In genomic region chr4:160492181-160492580, GRCh38 we compare ENCODE assay signal across 28 cellular contexts.
"Had no signal": no experiment of that assay in that cellular context is flagged by ENCODE, and none has a peak within 500 bp of the region (broad histone marks: within the 10 kb centered on the region; RNA-seq: fewer than 3 reads in every experiment).

No MANE protein-coding gene starts in this region.

- H3K4me1 Mint-ChIP-seq: stimulated activated effector memory CD8-positive, alpha-beta T cell treated with anti-CD3 and anti-CD28 coated beads, Interleukin-12 subunit alpha, Interleukin-12 subunit beta, amount 100 ng/mL, for 72 hours; stimulated activated memory B cell treated with anti-CD40 and anti-IgM and Interleukin-4, amounts not matched to agents 10 μg/mL and 1 μg/mL and 100 μg/mL, for 72 hours; stimulated activated naive B cell treated with anti-CD40 and anti-IgM and Interleukin-4, amounts not matched to agents 10 μg/mL and 1 μg/mL and 100 μg/mL, for 72 hours; stimulated activated naive CD8-positive, alpha-beta T cell treated with anti-CD3 and anti-CD28 coated beads, Interleukin-15, amount 100 ng/mL, for 72 hours had no signal

- H3K27me3 Mint-ChIP-seq: stimulated activated memory B cell treated with anti-CD40 and anti-IgM and Interleukin-4, amounts not matched to agents 10 μg/mL and 1 μg/mL and 100 μg/mL, for 72 hours; stimulated activated naive B cell treated with anti-CD40 and anti-IgM and Interleukin-4, amounts not matched to agents 10 μg/mL and 1 μg/mL and 100 μg/mL, for 72 hours; stimulated activated naive CD8-positive, alpha-beta T cell treated with anti-CD3 and anti-CD28 coated beads, Interleukin-15, amount 100 ng/mL, for 72 hours; stimulated activated naive CD8-positive, alpha-beta T cell treated with anti-CD3 and anti-CD28 coated beads, Interleukin-15, Interleukin-2, amounts not matched to agents 100 ng/mL and 50 ng/mL, for 24 hours; type B pancreatic cell had no signal

- H3K9me3 ChIP-seq: testis, thoracic aorta, thyroid gland, tibial artery, tibial nerve, transverse colon, upper lobe of right lung, uterus, vagina had no signal

- H3K27me3 ChIP-seq: stomach, suprapubic skin, testis, thyroid gland, tibial artery, tibial nerve, transverse colon, upper lobe of left lung, upper lobe of right lung, uterus, vagina had no signal

- H3K4me1 ChIP-seq: stomach, suprapubic skin, testis, thyroid gland, tibial artery, tibial nerve, transverse colon, upper lobe of left lung, upper lobe of right lung, uterus, vagina had no signal

- H3K36me3 Mint-ChIP-seq: stimulated activated effector memory CD8-positive, alpha-beta T cell treated with anti-CD3 and anti-CD28 coated beads, Interleukin-12 subunit alpha, Interleukin-12 subunit beta, amount 100 ng/mL, for 72 hours; stimulated activated memory B cell treated with anti-CD40 and anti-IgM and Interleukin-4, amounts not matched to agents 10 μg/mL and 1 μg/mL and 100 μg/mL, for 72 hours; stimulated activated naive B cell treated with anti-CD40 and anti-IgM and Interleukin-4, amounts not matched to agents 10 μg/mL and 1 μg/mL and 100 μg/mL, for 72 hours; type B pancreatic cell had no signal

- H3K4me3 Mint-ChIP-seq: stimulated activated effector memory CD8-positive, alpha-beta T cell treated with anti-CD3 and anti-CD28 coated beads, Interleukin-12 subunit alpha, Interleukin-12 subunit beta, amount 100 ng/mL, for 72 hours; stimulated activated memory B cell treated with anti-CD40 and anti-IgM and Interleukin-4, amounts not matched to agents 10 μg/mL and 1 μg/mL and 100 μg/mL, for 72 hours; stimulated activated naive B cell treated with anti-CD40 and anti-IgM and Interleukin-4, amounts not matched to agents 10 μg/mL and 1 μg/mL and 100 μg/mL, for 72 hours; stimulated activated naive CD8-positive, alpha-beta T cell treated with anti-CD3 and anti-CD28 coated beads, Interleukin-15, amount 100 ng/mL, for 72 hours; stimulated activated naive CD8-positive, alpha-beta T cell treated with anti-CD3 and anti-CD28 coated beads, Interleukin-15, Interleukin-2, amounts not matched to agents 100 ng/mL and 50 ng/mL, for 24 hours; type B pancreatic cell had no signal

- DNase-seq: stimulated activated CD4-positive, alpha-beta T cell treated with anti-CD3 and anti-CD28 coated beads, Interleukin-2, amount 100 ng/mL, for 48 hours; stimulated activated CD4-positive, alpha-beta T cell treated with anti-CD3 and anti-CD28 coated beads, Interleukin-4, amount 100 ng/mL, for 1 hour; stimulated activated CD4-positive, alpha-beta T cell treated with anti-CD3 and anti-CD28 coated beads, Interleukin-4, amount 100 ng/mL, for 24 hours; stimulated activated CD4-positive, alpha-beta T cell treated with anti-CD3 and anti-CD28 coated beads, Interleukin-4, amount 100 ng/mL, for 4 hours; stimulated activated CD8-positive, alpha-beta memory T cell treated with anti-CD3 and anti-CD28 coated beads, Interleukin-4, amount 100 ng/mL, for 48 hours; stimulated activated naive B cell treated with anti-CD40 and anti-IgM and Interleukin-4, amounts not matched to agents 10 μg/mL and 1 μg/mL and 100 μg/mL, for 72 hours; stimulated activated naive CD4-positive, alpha-beta T cell; stimulated activated naive CD4-positive, alpha-beta T cell treated with Interleukin-2 at 50 U/mL for 16 hours; stimulated activated naive CD8-positive, alpha-beta T cell treated with anti-CD3 and anti-CD28 coated beads, Interleukin-15, amount 100 ng/mL, for 72 hours; stimulated activated naive CD8-positive, alpha-beta T cell treated with anti-CD3 and anti-CD28 coated beads, Interleukin-15, Interleukin-2, amounts not matched to agents 100 U/mL and 50 U/mL, for 24 hours; stomach; substantia nigra; testis; thyroid gland; tibial artery; transverse colon; trophoblast cell; upper lobe of left lung; upper lobe of right lung; uterus had no signal

- H3K4me3 ChIP-seq: stomach, suprapubic skin, testis, thoracic aorta, thyroid gland, tibial artery, tibial nerve, transverse colon, upper lobe of left lung, upper lobe of right lung, uterus, vagina had no signal

- H3K36me3 ChIP-seq: stomach, suprapubic skin, thoracic aorta, thyroid gland, tibial artery, tibial nerve, transverse colon, upper lobe of left lung, upper lobe of right lung, uterus, vagina had no signal

- H3K27ac ChIP-seq: stomach, suprapubic skin, testis, thoracic aorta, thyroid gland, tibial artery, tibial nerve, transverse colon, upper lobe of left lung, upper lobe of right lung, uterus, vagina had no signal

- H3K27ac Mint-ChIP-seq: stimulated activated effector memory CD8-positive, alpha-beta T cell treated with anti-CD3 and anti-CD28 coated beads, Interleukin-12 subunit alpha, Interleukin-12 subunit beta, amount 100 ng/mL, for 72 hours; stimulated activated memory B cell treated with anti-CD40 and anti-IgM and Interleukin-4, amounts not matched to agents 10 μg/mL and 1 μg/mL and 100 μg/mL, for 72 hours; stimulated activated naive B cell treated with anti-CD40 and anti-IgM and Interleukin-4, amounts not matched to agents 10 μg/mL and 1 μg/mL and 100 μg/mL, for 72 hours; stimulated activated naive CD8-positive, alpha-beta T cell treated with anti-CD3 and anti-CD28 coated beads, Interleukin-15, amount 100 ng/mL, for 72 hours; stimulated activated naive CD8-positive, alpha-beta T cell treated with anti-CD3 and anti-CD28 coated beads, Interleukin-15, Interleukin-2, amounts not matched to agents 100 ng/mL and 50 ng/mL, for 24 hours; type B pancreatic cell had no signal
